In genomic region chr3:188682316-188682715, GRCh38 we compare ENCODE assay signal across 12 cellular contexts.
DNase-seq lines count a peak whose midpoint lies in the region; ATAC-seq and TF ChIP-seq lines count a peak whose summit lies in the region.
"Had no signal": no experiment of that assay in that cellular context is flagged by ENCODE, and none has a peak within 500 bp of the region (broad histone marks: within the 10 kb centered on the region; RNA-seq: fewer than 3 reads in every experiment).

No MANE protein-coding gene starts in this region.

- H3K36me3 ChIP-seq in ascending aorta (no peaks in the 10 kb centered on the region), right lobe of liver (no peaks in the 10 kb centered on the region), stomach (no peaks in the 10 kb centered on the region)
- H3K36me3 ChIP-seq: adrenal gland had no signal

- no peak for TF ChIP-seq CTCF in ascending aorta (IDR thresholded peaks at IDR 0.05)
- TF ChIP-seq CTCF in right lobe of liver (IDR thresholded peaks at IDR 0.05): no peak
- TF ChIP-seq CTCF in stomach (IDR thresholded peaks at IDR 0.05): no peak

- TF ChIP-seq EP300 in stomach (IDR thresholded peaks at IDR 0.05): no peak

- H3K27ac ChIP-seq in ascending aorta: peak overlapping the region; percentile 68 to 83
- H3K27ac ChIP-seq in right lobe of liver: peak overlapping the region; percentile 7 to 73 (median 9)
- H3K27ac ChIP-seq in stomach: peak overlapping the region in 3 of 5 donors; percentile 47 to 65 (median 54)

- no peak for DNase-seq in Right ventricle myocardium superior
- DNase-seq in left cardiac atrium: no peak
- no peak for DNase-seq in ascending aorta (ENCODE audit: low spot score in 2 of 2)
- no peak for DNase-seq in right lobe of liver
- no peak for DNase-seq in stomach
- no peak for DNase-seq in HEK293T (ENCODE audit: extremely low spot score)
- no peak for DNase-seq in NCI-H446 (lab: John Stamatoyannopoulos, UW)
- DNase-seq: Karpas-422, NCI-H1417 treated with DMSO at 0.1 percent for 48 hours, posterior cingulate gyrus had no signal

- no peaks in the 10 kb centered on the region for H3K27me3 ChIP-seq in ascending aorta
- no peaks in the 10 kb centered on the region for H3K27me3 ChIP-seq in right lobe of liver
- no peaks in the 10 kb centered on the region for H3K27me3 ChIP-seq in stomach
- H3K27me3 ChIP-seq: adrenal gland had no signal

- ATAC-seq in Right ventricle myocardium superior (ENCODE audit: poor library complexity): peak; percentile 45
- ATAC-seq in left cardiac atrium: no peak
- no peak for ATAC-seq in right lobe of liver
- ATAC-seq in GM18517 (IDR thresholded peaks at IDR 0.05; ENCODE audit: unreplicated experiment): no peak

- H3K4me3 ChIP-seq in ascending aorta (no peak overlapping the region), right lobe of liver (no peak overlapping the region), stomach (no peak overlapping the region)
- H3K4me3 ChIP-seq: adrenal gland had no signal

- WGBS in right lobe of liver (ENCODE audit: insufficient coverage, low coverage, low lambda C conversion rate, missing lambda C conversion rate): 83% methylated on average over 3 of the region's 4 CpGs
- 84 to 95% (median 93%) methylated on average over 4 of the region's 4 CpGs for WGBS in stomach, 5 donors

- no peak for TF ChIP-seq POLR2A in right lobe of liver (IDR thresholded peaks at IDR 0.05)
- TF ChIP-seq POLR2A in stomach (IDR thresholded peaks at IDR 0.05): no peak

- H3K9me3 ChIP-seq in ascending aorta (no peaks in the 10 kb centered on the region), right lobe of liver (no peaks in the 10 kb centered on the region), stomach (no peaks in the 10 kb centered on the region)
- H3K9me3 ChIP-seq: adrenal gland had no signal

- POLR2A ChIA-PET in HEK293T (lab: Yijun Ruan, JAX): no interaction called here

- intact Hi-C loops in Right ventricle myocardium superior (cut with DNase I) (no loop called here), left cardiac atrium (cut with DNase I) (no loop called here), ascending aorta (cut with DNase I) (loop anchor here (2.0 to 10.0 kb wide), 4 partner anchors 88 to 940 kb away; no protein-coding TSS in a partner anchor), right lobe of liver (cut with DNase I) (no loop called here), stomach (cut with DNase I; ENCODE audit: low total_unique reads) (no loop called here)

- peaks cover 17 to 48% of the 10 kb centered on the region in 2 donors for H3K4me1 ChIP-seq in ascending aorta
- peaks cover 0 to 24% (median 10%) of the 10 kb centered on the region in 4 donors for H3K4me1 ChIP-seq in right lobe of liver
- H3K4me1 ChIP-seq in stomach: peaks cover 9 to 69% (median 35%) of the 10 kb centered on the region in 4 donors

- CTCF ChIA-PET in HEK293T (lab: Yijun Ruan, JAX): no interaction called here

TF ChIP-seq in HEK293T, 16 proteins besides CTCF, POLR2A, EP300 and RAD21:
- TF ChIP-seq NFRKB (IDR thresholded peaks at IDR 0.05) (no peak), L3MBTL2 (conservative IDR thresholded peaks at IDR 0.05) (no peak), FOXA1 (IDR thresholded peaks at IDR 0.05) (no peak), TARDBP (IDR thresholded peaks at IDR 0.05) (no peak), ZNF384 (IDR thresholded peaks at IDR 0.05) (no peak), SP1 (IDR thresholded peaks at IDR 0.05) (no peak), ELF4 (IDR thresholded peaks at IDR 0.05) (no peak), CTBP1 (IDR thresholded peaks at IDR 0.05; ENCODE audit: borderline replicate concordance) (no peak), ARNT (IDR thresholded peaks at IDR 0.05) (no peak)

Comparison
In these comparisons a context has a peak if more than half of its experiments do, and no peak if none do; other contexts are left out.
1. H3K27ac ChIP-seq: peak in every context shown above with its lines; median percentile 76 in ascending aorta; 54 in stomach; 9 in right lobe of liver.